ENCODE assay signal across 22 cellular contexts in genomic region chr9:84778537-84778936, GRCh38.
DNase-seq lines count a peak whose midpoint lies in the region; TF ChIP-seq lines count a peak whose summit lies in the region.
"Had no signal": no experiment of that assay in that cellular context is flagged by ENCODE, and none has a peak within 500 bp of the region (broad histone marks: within the 10 kb centered on the region; RNA-seq: fewer than 3 reads in every experiment).

No MANE protein-coding gene starts in this region.

- H3K9me3 ChIP-seq in endodermal cell (ENCODE audit: control insufficient read depth, low read length), result no peaks in the 10 kb centered on the region
- H3K9me3 ChIP-seq in trophoblast cell (ENCODE audit: insufficient read depth, low read depth, low read length), result no peaks in the 10 kb centered on the region
- H3K9me3 ChIP-seq: HAP-1, SJCRH30 had no signal

- no peak overlapping the region for H3K4ac ChIP-seq in trophoblast cell (ENCODE audit: low read depth, low read length)

- H3K9me3 Mint-ChIP-seq in brain (peaks cover 0 to 3% (median 0%) of the 10 kb centered on the region in 5 experiments), endodermal cell (no peaks in the 10 kb centered on the region)
- H3K9me3 Mint-ChIP-seq: CD8-positive, alpha-beta T cell; IgD-negative memory B cell had no signal

- H4K12ac ChIP-seq in trophoblast cell (ENCODE audit: low read depth, low read length), result no peak overlapping the region

- H3K4me3 Mint-ChIP-seq in brain (no peak overlapping the region), endodermal cell (no peak overlapping the region)
- H3K4me3 Mint-ChIP-seq: CD8-positive, alpha-beta T cell; IgD-negative memory B cell had no signal

- H3K79me2 ChIP-seq in trophoblast cell (ENCODE audit: control insufficient read depth, insufficient read depth, low read length, poor library complexity), result no peaks in the 10 kb centered on the region

- H3K9ac ChIP-seq in endodermal cell (ENCODE audit: extremely low read depth, low read length, poor library complexity, severe bottlenecking) (no peak overlapping the region), trophoblast cell (ENCODE audit: low read length) (no peak overlapping the region)
- H3K9ac ChIP-seq: GM23248 had no signal

- no peaks in the 10 kb centered on the region for H3K27me3 Mint-ChIP-seq in brain
- peaks cover 2% of the 10 kb centered on the region for H3K27me3 Mint-ChIP-seq in endodermal cell (ENCODE audit: insufficient read depth)

- H2BK12ac ChIP-seq in trophoblast cell (ENCODE audit: low read length), result no peak overlapping the region

- H3K27ac ChIP-seq in endodermal cell (ENCODE audit: low read depth, low read length) (peak overlapping the region; percentile 40), trophoblast cell (ENCODE audit: low read depth, low read length) (no peak overlapping the region)
- H3K27ac ChIP-seq: 22Rv1, GM23248, SJCRH30 had no signal

- 83 to 92% methylated on average over 5 of the region's 5 CpGs for WGBS in endodermal cell (ENCODE audit: insufficient coverage in 1 of 2, insufficient read length in 1 of 2), 2 experiments
- WGBS in trophoblast cell (ENCODE audit: extremely low coverage, insufficient coverage, insufficient read length), result no CpG with 5 or more reads among the region's 5 CpGs

- H3K4me3 ChIP-seq in endodermal cell (ENCODE audit: low read length) (no peak overlapping the region), trophoblast cell (ENCODE audit: low read depth, low read length) (no peak overlapping the region)
- H3K4me3 ChIP-seq: GM23248, HAP-1, SJCRH30 had no signal

- no peak overlapping the region for H3K23ac ChIP-seq in trophoblast cell (ENCODE audit: low read length)

- H3K36me3 Mint-ChIP-seq in brain, result peaks cover 13% of the 10 kb centered on the region
- no peaks in the 10 kb centered on the region for H3K36me3 Mint-ChIP-seq in endodermal cell (ENCODE audit: low read depth)
- H3K36me3 Mint-ChIP-seq: CD8-positive, alpha-beta T cell; IgD-negative memory B cell had no signal

- H4K8ac ChIP-seq in trophoblast cell (ENCODE audit: low read depth, low read length), result no peak overlapping the region

- H3K4me1 Mint-ChIP-seq in brain (peaks cover 58% of the 10 kb centered on the region), endodermal cell (no peaks in the 10 kb centered on the region)
- H3K4me1 Mint-ChIP-seq: IgD-negative memory B cell had no signal

- no peak overlapping the region for H2AFZ ChIP-seq in trophoblast cell (ENCODE audit: insufficient read depth, low read length, poor library complexity)
- H2AFZ ChIP-seq: GM23248 had no signal

- H2BK5ac ChIP-seq in trophoblast cell (ENCODE audit: low read depth, low read length, poor library complexity), result no peak overlapping the region

- H3K36me3 ChIP-seq in endodermal cell (ENCODE audit: control insufficient read depth, insufficient read depth, low read length) (no peaks in the 10 kb centered on the region), trophoblast cell (ENCODE audit: control insufficient read depth in 1 of 2, insufficient read depth in 2 of 2, low read length in 2 of 2) (no peaks in the 10 kb centered on the region)
- H3K36me3 ChIP-seq: HAP-1, SJCRH30 had no signal

- H3K27ac Mint-ChIP-seq in brain, result peak overlapping the region in 3 of 5 experiments; percentile 21 to 84 (median 41)
- no peak overlapping the region for H3K27ac Mint-ChIP-seq in endodermal cell
- H3K27ac Mint-ChIP-seq: CD8-positive, alpha-beta T cell; IgD-negative memory B cell had no signal

- H3K27me3 ChIP-seq in endodermal cell (ENCODE audit: control insufficient read depth, insufficient read depth, low read length, poor library complexity, severe bottlenecking) (no peaks in the 10 kb centered on the region), trophoblast cell (ENCODE audit: insufficient read depth, low read length) (no peaks in the 10 kb centered on the region)

- H3K4me2 ChIP-seq in trophoblast cell (ENCODE audit: low read length), result no peak overlapping the region

- no peak for TF ChIP-seq CTCF in brain (conservative IDR thresholded peaks at IDR 0.05)
- no peak for TF ChIP-seq CTCF in endodermal cell (conservative IDR thresholded peaks at IDR 0.05)

- H4K91ac ChIP-seq in trophoblast cell (ENCODE audit: low read depth, low read length), result no peak overlapping the region

- no peak overlapping the region for H2BK120ac ChIP-seq in trophoblast cell (ENCODE audit: insufficient read depth, low read length, poor library complexity)

- H3K18ac ChIP-seq in trophoblast cell (ENCODE audit: low read length), result no peak overlapping the region

- DNase-seq in AG20443 (ENCODE audit: low spot score) (peak; percentile 16), endodermal cell (no peak), retina (peak; percentile 66), MV-4-11 (lab: John Stamatoyannopoulos, UW) (no peak), trophoblast cell (no peak), NCI-H2227 treated with DMSO at 0.1 percent for 48 hours (lab: John Stamatoyannopoulos, UW) (no peak), iPS-NIHi11 (ENCODE audit: low spot score) (no peak)
- DNase-seq: ACHN; CD8-positive, alpha-beta T cell; DND-41; GM23248; NCI-H1417; NCI-H1694 treated with DMSO at 0.1 percent for 48 hours; NCI-H2081 treated with DMSO at 0.1 percent for 48 hours; NCI-H2171 treated with DMSO at 0.1 percent for 48 hours; NCI-H446; NCI-H526; SJCRH30 had no signal

- H3K79me1 ChIP-seq in trophoblast cell (ENCODE audit: low read length), result no peaks in the 10 kb centered on the region

- no peak overlapping the region for H3K14ac ChIP-seq in trophoblast cell (ENCODE audit: low read length)

- H3K4me1 ChIP-seq in endodermal cell (ENCODE audit: control insufficient read depth, insufficient read depth, low read length) (no peaks in the 10 kb centered on the region), trophoblast cell (ENCODE audit: control insufficient read depth in 1 of 2, insufficient read depth in 2 of 2, low read length in 2 of 2) (no peaks in the 10 kb centered on the region)
- H3K4me1 ChIP-seq: HAP-1, SJCRH30 had no signal

- H2AK5ac ChIP-seq in trophoblast cell (ENCODE audit: low read length), result no peak overlapping the region

Comparison
In these comparisons a context has a peak if more than half of its experiments do, and no peak if none do; other contexts are left out.
1. DNase-seq: peak in AG20443 (single experiment) and retina (single experiment); none in endodermal cell (single experiment), MV-4-11 (single experiment), trophoblast cell (0 of 2), NCI-H2227 treated with DMSO at 0.1 percent for 48 hours (single experiment) and iPS-NIHi11 (single experiment).